ENCODE assay signal across 1 cellular context in genomic region chr20:44471481-44471882, GRCh38.
A peak's percentile ranks its signal among the peaks of the same experiment; 100 is the strongest.
TF ChIP-seq lines count a peak whose summit lies in the region.

No MANE protein-coding gene starts in this region.

TF ChIP-seq in HepG2, 621 proteins besides CTCF, POLR2A, EP300 and RAD21 (continued from another document and continues in another):
- TF ChIP-seq HNF1A (IDR thresholded peaks at IDR 0.05; ENCODE audit: low read depth) (no peak), HNF1A (CRISPR knock-in tag; IDR thresholded peaks at IDR 0.05; ENCODE audit: borderline replicate concordance) (0 out of 2 replicates have a peak, but pooled peaks have one; percentile 59), ZNF501 (CRISPR knock-in tag; IDR thresholded peaks at IDR 0.05) (no peak), TFE3 (CRISPR knock-in tag; IDR thresholded peaks at IDR 0.05) (0 out of 2 replicates have a peak, but pooled peaks have one; percentile 43), ATF7 (IDR thresholded peaks at IDR 0.05) (no peak), ATF7 (CRISPR knock-in tag; IDR thresholded peaks at IDR 0.05) (no peak), MEIS2 (CRISPR knock-in tag; IDR thresholded peaks at IDR 0.05) (peak; percentile 37; the same call in 1 of the 2 replicates), HINFP (CRISPR knock-in tag; IDR thresholded peaks at IDR 0.05; ENCODE audit: low read depth) (peak; percentile 45; the same call in 1 of the 2 replicates), CBX5 (CRISPR knock-in tag; IDR thresholded peaks at IDR 0.05; ENCODE audit: borderline replicate concordance) (peak; percentile 38; the same call in 1 of the 2 replicates), ZNF343 (CRISPR knock-in tag; IDR thresholded peaks at IDR 0.05) (peak; percentile 53; the same call in 1 of the 2 replicates), KLF16 (CRISPR knock-in tag; IDR thresholded peaks at IDR 0.05) (0 out of 4 replicates have a peak, but pooled peaks of 1 of the 2 experiments have one; percentile 70), MEIS1 (CRISPR knock-in tag; IDR thresholded peaks at IDR 0.05; ENCODE audit: borderline replicate concordance) (peak; percentile 62; the same call in 1 of the 2 replicates), ZNF264 (CRISPR knock-in tag; IDR thresholded peaks at IDR 0.05) (no peak), MAZ (IDR thresholded peaks at IDR 0.05; ENCODE audit: borderline replicate concordance, low read depth, low read length) (no peak), MAZ (CRISPR knock-in tag; IDR thresholded peaks at IDR 0.05; ENCODE audit: low read depth) (0 out of 2 replicates have a peak, but pooled peaks have one; percentile 55), HNRNPL (IDR thresholded peaks at IDR 0.05; ENCODE audit: low read depth, low read length) (no peak), SMARCC2 (IDR thresholded peaks at IDR 0.05) (no peak), PITX1 (CRISPR knock-in tag; IDR thresholded peaks at IDR 0.05) (no peak), ZKSCAN8 (CRISPR knock-in tag; IDR thresholded peaks at IDR 0.05; ENCODE audit: borderline replicate concordance) (peak; percentile 65; the same call in 1 of the 2 replicates), CBFB (CRISPR knock-in tag; IDR thresholded peaks at IDR 0.05) (0 out of 2 replicates have a peak, but pooled peaks have one; percentile 69), SP5 (CRISPR knock-in tag; IDR thresholded peaks at IDR 0.05; ENCODE audit: borderline replicate concordance, low read depth) (0 out of 2 replicates have a peak, but pooled peaks have one; percentile 26), ZNF749 (CRISPR knock-in tag; IDR thresholded peaks at IDR 0.05; ENCODE audit: borderline replicate concordance) (no peak), ARNT2 (CRISPR knock-in tag; IDR thresholded peaks at IDR 0.05; ENCODE audit: low read depth) (no peak), KMT2B (CRISPR knock-in tag; IDR thresholded peaks at IDR 0.05) (0 out of 2 replicates have a peak, but pooled peaks have one; percentile 41), HIC2 (CRISPR knock-in tag; IDR thresholded peaks at IDR 0.05; ENCODE audit: low read depth) (peak; percentile 46; the same call in 1 of the 2 replicates), ARID4A (CRISPR knock-in tag; IDR thresholded peaks at IDR 0.05; ENCODE audit: borderline replicate concordance) (peak; percentile 18; the same call in 1 of the 2 replicates), KAT7 (CRISPR knock-in tag; IDR thresholded peaks at IDR 0.05; ENCODE audit: borderline replicate concordance) (0 out of 2 replicates have a peak, but pooled peaks have one; percentile 51), NR2C2 (CRISPR knock-in tag; IDR thresholded peaks at IDR 0.05; ENCODE audit: borderline replicate concordance) (0 out of 2 replicates have a peak, but pooled peaks have one; percentile 28), ZNF354B (CRISPR knock-in tag; IDR thresholded peaks at IDR 0.05) (no peak), SOX6 (IDR thresholded peaks at IDR 0.05) (no peak), SOX6 (CRISPR knock-in tag; IDR thresholded peaks at IDR 0.05) (0 out of 2 replicates have a peak, but pooled peaks have one; percentile 37), JARID2 (CRISPR knock-in tag; IDR thresholded peaks at IDR 0.05; ENCODE audit: insufficient replicate concordance) (peak; percentile 53), ZNF510 (CRISPR knock-in tag; IDR thresholded peaks at IDR 0.05; ENCODE audit: low read depth) (0 out of 2 replicates have a peak, but pooled peaks have one; percentile 60), CEBPB (IDR thresholded peaks at IDR 0.05; ENCODE audit: borderline replicate concordance, low read depth, low read length) (peak; percentile 85; the same call in 1 of the 2 replicates), CREM (IDR thresholded peaks at IDR 0.05) (no peak; the same call in 1 of the 2 replicates), CREM (CRISPR knock-in tag; IDR thresholded peaks at IDR 0.05) (no peak), ZNF674 (CRISPR knock-in tag; IDR thresholded peaks at IDR 0.05; ENCODE audit: low read depth) (no peak), KLF11 (CRISPR knock-in tag; IDR thresholded peaks at IDR 0.05) (peak; percentile 91), SIX1 (CRISPR knock-in tag; IDR thresholded peaks at IDR 0.05; ENCODE audit: borderline replicate concordance) (peak; percentile 38; the same call in 1 of the 2 replicates), SCMH1 (CRISPR knock-in tag; IDR thresholded peaks at IDR 0.05; ENCODE audit: borderline replicate concordance) (no peak), RBAK (CRISPR knock-in tag; IDR thresholded peaks at IDR 0.05) (no peak), TFAP4 (IDR thresholded peaks at IDR 0.05; ENCODE audit: borderline replicate concordance, low read depth) (peak; percentile 81), KDM3A (CRISPR knock-in tag; IDR thresholded peaks at IDR 0.05; ENCODE audit: low read depth) (peak; percentile 83; the same call in 1 of the 2 replicates), ATF6 (CRISPR knock-in tag; conservative IDR thresholded peaks at IDR 0.05) (peak; percentile 48; the same call in 1 of the 2 replicates), ZNF292 (CRISPR knock-in tag; IDR thresholded peaks at IDR 0.05; ENCODE audit: borderline replicate concordance, low read depth) (no peak), ZSCAN5A (CRISPR knock-in tag; IDR thresholded peaks at IDR 0.05; ENCODE audit: borderline replicate concordance) (no peak), SALL1 (CRISPR knock-in tag; IDR thresholded peaks at IDR 0.05) (peak; percentile 15; the same call in 1 of the 2 replicates)
